Comparison of ENCODE assay signal across 10 cellular contexts in genomic region chr7:50281680-50282445, GRCh38. TPM values are rescaled to one million over a fixed set of nuclear protein-coding genes. Genes with fewer than 3 reads are reported as not detected.
DNase-seq lines count a peak whose midpoint lies in the region; ATAC-seq, FAIRE-seq and TF ChIP-seq lines count a peak whose summit lies in the region.
"Had no signal": no experiment of that assay in that cellular context is flagged by ENCODE, and none has a peak within 500 bp of the region (broad histone marks: within the 10 kb centered on the region; RNA-seq: fewer than 3 reads in every experiment).

No MANE protein-coding gene starts in this region.

- peaks cover 49% of the 10 kb centered on the region for H3K4me1 ChIP-seq in GM12878 (ENCODE audit: control insufficient read depth, insufficient read depth, low read length)
- H3K4me1 ChIP-seq in Caco-2 = no peaks in the 10 kb centered on the region
- H3K4me1 ChIP-seq: pancreas had no signal

- H3K79me2 ChIP-seq in GM12878 (ENCODE audit: control insufficient read depth, insufficient read depth, low read length) = peaks cover 5% of the 10 kb centered on the region; the same call in 1 of the 2 replicates

- H3K9me3 Mint-ChIP-seq in Caco-2 (ENCODE audit: unreplicated experiment) = no peaks in the 10 kb centered on the region
- H3K9me3 Mint-ChIP-seq in WTC11 = no peaks in the 10 kb centered on the region

- DNase-seq in GM12865 (ENCODE audit: low read depth) (peak; percentile 87), GM20000 (ENCODE audit: low spot score) (peak; percentile 60), GM12878 (ENCODE audit: low read depth, low spot score) (peak; percentile 81), kidney glomerular epithelial cell (lab: John Stamatoyannopoulos, UW) (no peak), NCI-H748 (lab: John Stamatoyannopoulos, UW; ENCODE audit: unreplicated experiment) (no peak), Caco-2 (no peak), WTC11 (ENCODE audit: low spot score) (no peak)

- H3K27ac Mint-ChIP-seq in Caco-2 (ENCODE audit: unreplicated experiment) (no peak overlapping the region), WTC11 (no peak overlapping the region)

- WGBS in GM12878 (ENCODE audit: insufficient coverage, insufficient replicate concordance, low lambda C conversion rate, missing lambda C conversion rate) = under 1% methylated on average over 12 of the region's 12 CpGs

- no peaks in the 10 kb centered on the region for H3K36me3 Mint-ChIP-seq in Caco-2 (ENCODE audit: insufficient read depth, unreplicated experiment)
- H3K36me3 Mint-ChIP-seq in WTC11 = no peaks in the 10 kb centered on the region

- ATAC-seq in HG03457 (IDR thresholded peaks at IDR 0.05; ENCODE audit: unreplicated experiment) (peak; percentile 95), GM12878 (peak; percentile 88), WTC11 (no peak)

- H3K27me3 Mint-ChIP-seq in Caco-2 (ENCODE audit: insufficient read depth, unreplicated experiment) (peaks cover 35% of the 10 kb centered on the region), WTC11 (ENCODE audit: low read depth) (peaks cover 4% of the 10 kb centered on the region)

- intact Hi-C loops in GM12878 (cut with micrococcal nuclease; ENCODE audit: unreplicated experiment) (loop anchor here (1.0 kb wide), 1 partner anchor 15 kb away; no protein-coding TSS in a partner anchor), Caco-2 (cut with micrococcal nuclease; ENCODE audit: unreplicated experiment) (no loop called here)

- H3K4me3 Mint-ChIP-seq in Caco-2 (ENCODE audit: unreplicated experiment) (no peak overlapping the region), WTC11 (no peak overlapping the region)

- H3K36me3 ChIP-seq in GM12878 (ENCODE audit: control insufficient read depth in 2 of 2, insufficient read depth in 2 of 2, low read length in 1 of 2) (no peaks in the 10 kb centered on the region), Caco-2 (ENCODE audit: control insufficient read depth, insufficient read depth, low read length) (no peaks in the 10 kb centered on the region)
- H3K36me3 ChIP-seq: pancreas had no signal

- in situ Hi-C loops in GM12878 (cut with MboI) = no loop called here

- RAD21 ChIA-PET in GM12878 (lab: Charles Lee; ENCODE audit: unreplicated experiment) = interaction anchor here (0.7 to 4.9 kb wide), 18 partner anchors 11 to 161 kb away, joined by 3 to 142 read pairs (median 4); partner anchors contain the start of gene IKZF1

- H2AFZ ChIP-seq in GM12878 (ENCODE audit: control insufficient read depth, low read depth, low read length) = peak overlapping the region; percentile 45

- no peaks in the 10 kb centered on the region for H4K20me1 ChIP-seq in GM12878 (ENCODE audit: control insufficient read depth, insufficient read depth)

- SMC1A ChIA-PET in GM12878 (lab: Charles Lee; ENCODE audit: uncharacterized antibody, unreplicated experiment) = interaction anchor here (0.8 to 11.5 kb wide), 17 partner anchors 12 to 138 kb away, joined by 3 to 274 read pairs (median 7); partner anchors contain the start of gene IKZF1

- TF ChIP-seq CTCF in GM12865 (IDR thresholded peaks at IDR 0.05; ENCODE audit: insufficient read depth, low read depth, low read length, missing control alignments) (no peak), GM20000 (IDR thresholded peaks at IDR 0.05; ENCODE audit: extremely low read depth, missing control alignments) (no peak), GM12878 (IDR thresholded peaks at IDR 0.05 in 2 of 3, conservative IDR thresholded peaks at IDR 0.05 in 1 of 3; ENCODE audit: control insufficient read depth in 2 of 3, extremely low read depth in 1 of 3, insufficient read depth in 1 of 3, low read depth in 3 of 3, low read length in 3 of 3) (no peak), Caco-2 (IDR thresholded peaks at IDR 0.05; ENCODE audit: insufficient read depth in 1 of 2, low read depth in 1 of 2, low read length in 1 of 2, severe bottlenecking in 1 of 2, unreplicated experiment in 1 of 2) (no peak), WTC11 (IDR thresholded peaks at IDR 0.05) (no peak)

- H3K9me3 ChIP-seq in GM12878 (replicated peaks; ENCODE audit: control insufficient read depth, insufficient read depth, low read length) (peaks cover 2% of the 10 kb centered on the region; the same call in 2 of the 3 replicates), Caco-2 (no peaks in the 10 kb centered on the region)
- H3K9me3 ChIP-seq: pancreas had no signal

- H3K27ac ChIP-seq in GM12878 (ENCODE audit: control insufficient read depth, insufficient read depth) = peak overlapping the region; percentile 82

- TF ChIP-seq EP300 in GM12878 (IDR thresholded peaks at IDR 0.05; ENCODE audit: borderline replicate concordance in 1 of 2, control insufficient read depth in 1 of 2, low read depth in 2 of 2, low read length in 2 of 2) = peak; percentile 35 to 72; a peak in 1 of 4 replicates

- TSS peak; percentile 86 for BruUV-seq in GM12878 (replicated peaks; lab: Mats Ljungman, UMichigan)
- no TSS peak for BruUV-seq in Caco-2 (replicated peaks; lab: Mats Ljungman, UMichigan)

- TF ChIP-seq POLR2A in GM12878 (IDR thresholded peaks at IDR 0.05; ENCODE audit: low read depth, low read length) = peak; percentile 54; the same call in 1 of the 2 replicates

- H3K4me2 ChIP-seq in GM12878 (ENCODE audit: control insufficient read depth, insufficient read depth) = peak overlapping the region; percentile 81

- no peaks in the 10 kb centered on the region for H3K4me1 Mint-ChIP-seq in Caco-2 (ENCODE audit: low read depth, unreplicated experiment)
- H3K4me1 Mint-ChIP-seq in WTC11 = no peaks in the 10 kb centered on the region

- peak; percentile 29; the same call in 1 of the 2 replicates for TF ChIP-seq RAD21 in GM12878 (IDR thresholded peaks at IDR 0.05; ENCODE audit: insufficient read depth, low read depth, low read length)

- peak; percentile 80 for FAIRE-seq in GM12878 (lab: Jason Lieb, UNC)
- FAIRE-seq: bronchial epithelial cell, pancreas had no signal

- peak overlapping the region; percentile 63 for H3K9ac ChIP-seq in GM12878 (ENCODE audit: control insufficient read depth, insufficient read depth, low read length)

- H3K4me3 ChIP-seq in GM12865 (ENCODE audit: low read depth, low read length) (peak overlapping the region; percentile 62), GM12878 (peak overlapping the region; percentile 69), Caco-2 (ENCODE audit: low read depth, low read length) (no peak overlapping the region)
- H3K4me3 ChIP-seq: pancreas had no signal

- CTCF ChIA-PET in GM12878 (lab: Yijun Ruan, JAX) = interaction anchor here (1.1 to 4.6 kb wide), 9 partner anchors 11 to 136 kb away, joined by 3 to 85 read pairs (median 6); no protein-coding TSS in a partner anchor
- CTCF ChIA-PET in Caco-2 (lab: Charles Lee) = no interaction called here
- CTCF ChIA-PET in WTC11 (lab: Charles Lee) = interaction anchor here (1.0 kb wide), 1 partner anchor 8 kb away, joined by 3 read pairs; no protein-coding TSS in a partner anchor

- H3K27me3 ChIP-seq in GM12878 (replicated peaks in 1 of 2; ENCODE audit: control insufficient read depth in 2 of 2, insufficient read depth in 2 of 2, low read length in 1 of 2) = no peaks in the 10 kb centered on the region
- H3K27me3 ChIP-seq in Caco-2 (replicated peaks; ENCODE audit: control insufficient read depth, insufficient read depth, low read length) = no peaks in the 10 kb centered on the region; the same call in 1 of the 2 replicates
- H3K27me3 ChIP-seq: pancreas had no signal

- POLR2A ChIA-PET in GM12878 (lab: Charles Lee) (interaction anchor here (0.6 to 8.6 kb wide), 16 partner anchors 9 to 895 kb away, joined by 3 to 106 read pairs (median 8); partner anchors contain the start of gene IKZF1), Caco-2 (lab: Charles Lee) (no interaction called here), WTC11 (lab: Charles Lee) (no interaction called here)

TF ChIP-seq in GM12878, 131 proteins besides CTCF, POLR2A, EP300 and RAD21 (continues in another document):
- TF ChIP-seq SMARCA5 (IDR thresholded peaks at IDR 0.05) = 0 out of 2 replicates have a peak, but pooled peaks have one; percentile 34

TF ChIP-seq in WTC11, 78 proteins besides CTCF, POLR2A, EP300 and RAD21 (continues in another document):
- TF ChIP-seq ATF1 (CRISPR knock-in tag; IDR thresholded peaks at IDR 0.05) (no peak), EMX1 (CRISPR knock-in tag; IDR thresholded peaks at IDR 0.05) (no peak), TEAD4 (CRISPR knock-in tag; IDR thresholded peaks at IDR 0.05) (no peak), SOX15 (CRISPR knock-in tag; IDR thresholded peaks at IDR 0.05) (no peak), SP1 (CRISPR knock-in tag; conservative IDR thresholded peaks at IDR 0.05) (no peak), FOXJ3 (CRISPR knock-in tag; IDR thresholded peaks at IDR 0.05; ENCODE audit: borderline replicate concordance) (no peak), NFE2L1 (CRISPR knock-in tag; IDR thresholded peaks at IDR 0.05) (no peak)

RNA-seq across cellular contexts. Expression of gene IKZF1, which starts 22.7 kb away (rescaled TPM):
- total RNA-seq in GM12878 (2013; cell fraction: nucleolus; rRNA removed) = 250 and 261 TPM in 2 replicates
- 101 and 104 TPM in 2 replicates for total RNA-seq in GM12878 (2014; rRNA removed)
- 69.5 and 70.2 TPM in 2 replicates for total RNA-seq in GM12878 (2014; rRNA removed; fragmentation: Illumina TruSeq; extraction: Trizol)
- total RNA-seq in GM12878 (2021) = 125 and 131 TPM in 2 replicates
- 23.9 TPM for polyA plus RNA-seq in GM12878 (2011; ENCODE audit: low read depth)
- polyA plus RNA-seq in GM12878 (2011; rRNA removed) = 58.5 and 61.7 TPM in 2 replicates
- polyA plus RNA-seq in GM12878 (2011; cell fraction: cytosol; rRNA removed) = 60.4 and 68.7 TPM in 2 replicates
- 76.4 and 80.1 TPM in 2 replicates for polyA plus RNA-seq in GM12878 (2011; cell fraction: nucleus; rRNA removed)
- polyA plus RNA-seq in GM12878 (2012) = 30.9 and 31.5 TPM in 2 replicates
- polyA plus RNA-seq in GM12878 (2014; fragmentation: Illumina TruSeq; extraction: Trizol) = 73.0 and 73.8 TPM in 2 replicates
- polyA plus RNA-seq in GM12878 (2014; fragmentation: Nextera tagmentation; extraction: Ambion mirVana) = 10 to 100 TPM; 27.2 to 29.8 TPM
- 60.3 and 64.2 TPM in 2 replicates for polyA plus RNA-seq in GM12878 (2014; rRNA removed)
- polyA plus RNA-seq in GM12878 (2016; fragmentation: Nextera tagmentation; extraction: Ambion mirVana) = 10 to 100 TPM; 82.5 to 95.3 TPM
- polyA minus RNA-seq in GM12878 (2011; rRNA and poly(A)+ RNA removed) = 133 and 138 TPM in 2 replicates
- 59.5 and 62.5 TPM in 2 replicates for polyA minus RNA-seq in GM12878 (2011; cell fraction: cytosol; rRNA and poly(A)+ RNA removed)
- 108 and 193 TPM in 2 replicates for polyA minus RNA-seq in GM12878 (2011; cell fraction: nucleus; rRNA and poly(A)+ RNA removed)
- total RNA-seq in Caco-2 (2022) = not detected in 2 replicates
- 1.9 to 2.4 TPM (median 2.3 TPM) in 3 replicates for total RNA-seq in WTC11 (2021)
- total RNA-seq: bronchial epithelial cell had no signal

Comparison
In these comparisons a context has a peak if more than half of its experiments do, and no peak if none do; other contexts are left out.
1. DNase-seq: peak in GM12865 (single experiment), GM20000 (single experiment) and GM12878 (single experiment); none in kidney glomerular epithelial cell (single experiment), NCI-H748 (single experiment), Caco-2 (0 of 2) and WTC11 (single experiment).
2. RNA of gene IKZF1, which starts 22.7 kb away (total RNA-seq): 69.5 to 261 TPM in GM12878; 1.9 to 2.4 TPM in WTC11 and not detected in Caco-2; every median in the first group is over 10 times any median in the second.